18 cellular contexts compared by ENCODE assay signal in the genomic region with DNA sequence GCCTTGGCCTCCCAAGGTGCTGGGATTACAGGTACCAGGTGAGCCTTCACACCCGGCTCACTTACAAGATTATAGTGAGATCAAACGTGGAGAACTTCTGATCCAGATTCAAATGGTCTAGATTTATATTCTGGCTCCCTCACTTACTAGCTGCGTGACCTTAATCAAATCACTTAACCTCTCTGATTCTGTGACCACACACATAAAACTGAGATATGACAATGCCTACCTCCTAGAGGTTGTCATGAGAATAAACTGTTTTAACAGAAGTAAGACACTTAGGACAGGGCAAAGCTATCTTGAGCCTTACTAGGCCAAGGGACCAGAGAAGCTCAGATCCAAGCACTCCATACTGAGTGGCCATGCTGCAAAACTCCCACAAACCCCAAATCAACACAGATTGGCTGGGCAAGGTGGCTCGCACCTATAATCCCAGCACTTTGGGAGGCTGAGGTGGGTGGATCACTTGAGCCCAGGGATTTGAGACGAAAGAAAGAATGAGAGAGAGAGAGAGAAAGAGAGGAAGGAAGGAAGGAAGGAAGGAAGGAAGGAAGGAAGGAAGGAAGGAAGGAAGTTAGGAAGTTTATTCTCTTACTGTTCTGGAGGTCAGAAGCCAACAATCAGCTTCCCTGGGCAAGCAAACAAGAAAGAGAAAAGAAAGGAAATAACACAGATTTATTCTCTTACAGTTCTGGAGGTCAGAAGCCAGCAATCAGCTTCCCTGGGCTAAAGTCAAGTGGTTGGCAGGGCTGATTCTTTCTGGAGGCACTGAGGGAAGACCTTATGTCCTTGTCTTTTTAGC. TPM values are rescaled to one million over a fixed set of nuclear protein-coding genes. Genes with fewer than 3 reads are reported as not detected.
DNase-seq lines count a peak whose midpoint lies in the region; ATAC-seq, FAIRE-seq and TF ChIP-seq lines count a peak whose summit lies in the region.
"Had no signal": no experiment of that assay in that cellular context is flagged by ENCODE, and none has a peak within 500 bp of the region (broad histone marks: within the 10 kb centered on the region; RNA-seq: fewer than 3 reads in every experiment).

No MANE protein-coding gene starts in this region.

- POLR2A ChIA-PET in activated CD4-positive, alpha-beta T cell treated with anti-CD3 and anti-CD28 coated beads, Interleukin-2, amount 10 ng/mL, durations not matched to agents 7 days and 5 days (lab: Charles Lee): no interaction called here
- POLR2A ChIA-PET in activated CD8-positive, alpha-beta T cell treated with anti-CD3 and anti-CD28 coated beads for 36 hours (lab: Charles Lee): interaction anchor here (0.9 to 1.1 kb wide), 3 partner anchors 30 to 53 kb away, joined by 3 read pairs; no protein-coding TSS in a partner anchor

- no peak overlapping the region for H2AFZ ChIP-seq in Loucy (ENCODE audit: low read length)
- H2AFZ ChIP-seq: PC-9 had no signal

- CTCF ChIA-PET in activated CD4-positive, alpha-beta T cell treated with anti-CD3 and anti-CD28 coated beads, Interleukin-2, amount 10 ng/mL, durations not matched to agents 7 days and 5 days (lab: Charles Lee): interaction anchor here (0.5 to 1.4 kb wide), 4 partner anchors 17 to 458 kb away, joined by 3 read pairs; a partner anchor contains a TSS
- CTCF ChIA-PET in activated CD8-positive, alpha-beta T cell treated with anti-CD3 and anti-CD28 coated beads for 36 hours (lab: Charles Lee): interaction anchor here (0.6 to 4.4 kb wide), 4 partner anchors 16 to 205 kb away, joined by 4 to 28 read pairs (median 10); a partner anchor contains a TSS

- no peak overlapping the region for H3K9ac ChIP-seq in Loucy (ENCODE audit: low read depth, low read length, poor library complexity, severe bottlenecking)

- ATAC-seq in activated CD8-positive, alpha-beta T cell treated with anti-CD3 and anti-CD28 coated beads for 36 hours: peak; percentile 46
- no peak for ATAC-seq in HG03571 (IDR thresholded peaks at IDR 0.05; ENCODE audit: unreplicated experiment)
- ATAC-seq: gastroesophageal sphincter, lower lobe of right lung, right cardiac atrium, upper lobe of right lung had no signal

- no peak for DNase-seq in activated CD4-positive, alpha-beta T cell treated with anti-CD3 and anti-CD28 coated beads, Interleukin-2, amount 10 ng/mL, durations not matched to agents 7 days and 5 days
- DNase-seq in activated CD4-positive, alpha-beta T cell treated with anti-CD3 and anti-CD28 coated beads for 48 hours: no peak
- no peak for DNase-seq in activated CD8-positive, alpha-beta T cell treated with anti-CD3 and anti-CD28 coated beads for 36 hours
- DNase-seq in spleen (no peak), HUDEP-2 (lab: John Stamatoyannopoulos, UW; ENCODE audit: unreplicated experiment in 76 of 76) (no peak), RCC 7860 (ENCODE audit: low spot score) (no peak)
- DNase-seq: activated CD4-positive, alpha-beta T cell treated with anti-CD3 and anti-CD28 coated beads for 1 hour; lower lobe of right lung; NCI-H1436 treated with DMSO at 0.1 percent for 48 hours; NCI-H446 treated with DMSO at 0.1 percent for 48 hours; PC-9; right cardiac atrium; upper lobe of right lung had no signal

- H3K79me2 ChIP-seq in Loucy (ENCODE audit: insufficient read depth, low read length): no peaks in the 10 kb centered on the region

- peaks cover 51% of the 10 kb centered on the region for H3K4me1 Mint-ChIP-seq in activated CD4-positive, alpha-beta T cell treated with anti-CD3 and anti-CD28 coated beads, Interleukin-2, amount 10 ng/mL, durations not matched to agents 7 days and 5 days
- H3K4me1 Mint-ChIP-seq in activated CD8-positive, alpha-beta T cell treated with anti-CD3 and anti-CD28 coated beads for 36 hours (ENCODE audit: low read depth): peaks cover 42% of the 10 kb centered on the region

- no peaks in the 10 kb centered on the region for H3K9me3 Mint-ChIP-seq in activated CD4-positive, alpha-beta T cell treated with anti-CD3 and anti-CD28 coated beads, Interleukin-2, amount 10 ng/mL, durations not matched to agents 7 days and 5 days
- no peaks in the 10 kb centered on the region for H3K9me3 Mint-ChIP-seq in activated CD8-positive, alpha-beta T cell treated with anti-CD3 and anti-CD28 coated beads for 36 hours
- H3K9me3 Mint-ChIP-seq: IgD-negative memory B cell had no signal

- TF ChIP-seq CTCF in Loucy (conservative IDR thresholded peaks at IDR 0.05; ENCODE audit: low read length) (peak; percentile 21; the same call in 1 of the 2 replicates), spleen (IDR thresholded peaks at IDR 0.05 in 8 of 11, conservative IDR thresholded peaks at IDR 0.05 in 3 of 11) (no peak)
- no peak for TF ChIP-seq CTCF in activated CD8-positive, alpha-beta T cell treated with anti-CD3 and anti-CD28 coated beads for 36 hours (IDR thresholded peaks at IDR 0.05)

- H3K4me1 ChIP-seq in Loucy (ENCODE audit: insufficient read depth, low read length, poor library complexity, severe bottlenecking) (peaks cover 13% of the 10 kb centered on the region), spleen (peaks cover 19 to 70% (median 51%) of the 10 kb centered on the region in 6 donors)
- H3K4me1 ChIP-seq: gastroesophageal sphincter, upper lobe of right lung had no signal

- H3K4me3 ChIP-seq in Loucy (ENCODE audit: low read length, poor library complexity, severe bottlenecking): no peak overlapping the region
- no peak overlapping the region for H3K4me3 ChIP-seq in spleen
- H3K4me3 ChIP-seq: gastroesophageal sphincter, lower lobe of right lung, PC-9, upper lobe of right lung had no signal

- H3K27me3 ChIP-seq in Loucy (ENCODE audit: insufficient read depth, low read length, poor library complexity, severe bottlenecking) (no peaks in the 10 kb centered on the region), spleen (replicated peaks in 1 of 7) (no peaks in the 10 kb centered on the region)
- H3K27me3 ChIP-seq: upper lobe of right lung had no signal

- peak overlapping the region; percentile 55 for H3K4me2 ChIP-seq in Loucy (ENCODE audit: low read depth, low read length, poor library complexity, severe bottlenecking)
- H3K4me2 ChIP-seq: PC-9 had no signal

- no peak for TF ChIP-seq POLR2A in spleen (IDR thresholded peaks at IDR 0.05)

- intact Hi-C loops in activated CD8-positive, alpha-beta T cell treated with anti-CD3 and anti-CD28 coated beads for 36 hours (cut with micrococcal nuclease): no loop called here
- intact Hi-C loops in spleen (cut with DNase I; ENCODE audit: low total_unique reads): no loop called here

- H3K36me3 ChIP-seq in Loucy (ENCODE audit: insufficient read depth, low read length): no peaks in the 10 kb centered on the region
- H3K36me3 ChIP-seq in spleen: no peaks in the 10 kb centered on the region
- H3K36me3 ChIP-seq: gastroesophageal sphincter, lower lobe of right lung, upper lobe of right lung had no signal

- no peaks in the 10 kb centered on the region for H3F3A ChIP-seq in Loucy (ENCODE audit: low read depth)

- no peaks in the 10 kb centered on the region for H3K36me3 Mint-ChIP-seq in activated CD4-positive, alpha-beta T cell treated with anti-CD3 and anti-CD28 coated beads, Interleukin-2, amount 10 ng/mL, durations not matched to agents 7 days and 5 days (ENCODE audit: low read depth)
- no peaks in the 10 kb centered on the region for H3K36me3 Mint-ChIP-seq in activated CD8-positive, alpha-beta T cell treated with anti-CD3 and anti-CD28 coated beads for 36 hours (ENCODE audit: low read depth)
- H3K36me3 Mint-ChIP-seq: IgD-negative memory B cell had no signal

- no peaks in the 10 kb centered on the region for H3K9me2 ChIP-seq in Loucy (replicated peaks; ENCODE audit: low read depth, low read length)

- peak overlapping the region in 6 of 8 donors; percentile 51 to 75 (median 68) for H3K27ac ChIP-seq in spleen
- H3K27ac ChIP-seq: gastroesophageal sphincter, lower lobe of right lung, PC-9, upper lobe of right lung had no signal

- H3K4me3 Mint-ChIP-seq in activated CD4-positive, alpha-beta T cell treated with anti-CD3 and anti-CD28 coated beads, Interleukin-2, amount 10 ng/mL, durations not matched to agents 7 days and 5 days: no peak overlapping the region
- peak overlapping the region; percentile 24 for H3K4me3 Mint-ChIP-seq in activated CD8-positive, alpha-beta T cell treated with anti-CD3 and anti-CD28 coated beads for 36 hours

- no peaks in the 10 kb centered on the region for H4K20me1 ChIP-seq in Loucy (ENCODE audit: insufficient read depth, low read length, poor library complexity, severe bottlenecking)

- H3K9me3 ChIP-seq in Loucy (ENCODE audit: insufficient read depth, low read depth, low read length): no peaks in the 10 kb centered on the region
- H3K9me3 ChIP-seq in spleen: no peaks in the 10 kb centered on the region
- H3K9me3 ChIP-seq: gastroesophageal sphincter, lower lobe of right lung, upper lobe of right lung had no signal

- peak overlapping the region; percentile 68 for H3K27ac Mint-ChIP-seq in activated CD4-positive, alpha-beta T cell treated with anti-CD3 and anti-CD28 coated beads, Interleukin-2, amount 10 ng/mL, durations not matched to agents 7 days and 5 days
- H3K27ac Mint-ChIP-seq in activated CD8-positive, alpha-beta T cell treated with anti-CD3 and anti-CD28 coated beads for 36 hours: peak overlapping the region; percentile 13

- no peak for FAIRE-seq in RCC 7860 (lab: Jason Lieb, UNC)
- FAIRE-seq: A204.1 had no signal

- WGBS in spleen, 5 donors: 65 to 71% (median 69%) methylated on average over 5 of the region's 5 CpGs

- H3K27me3 Mint-ChIP-seq in activated CD4-positive, alpha-beta T cell treated with anti-CD3 and anti-CD28 coated beads, Interleukin-2, amount 10 ng/mL, durations not matched to agents 7 days and 5 days: no peaks in the 10 kb centered on the region
- no peaks in the 10 kb centered on the region for H3K27me3 Mint-ChIP-seq in activated CD8-positive, alpha-beta T cell treated with anti-CD3 and anti-CD28 coated beads for 36 hours

RNA-seq across cellular contexts. Expression of a gene that starts 46.1 kb away (rescaled TPM):
- total RNA-seq in activated CD4-positive, alpha-beta T cell treated with anti-CD3 and anti-CD28 coated beads, Interleukin-2, amount 10 ng/mL, durations not matched to agents 7 days and 5 days: 10 to 100 TPM; 15.7 to 19.7 TPM
- 10 to 100 TPM; 11.3 to 12.6 TPM for total RNA-seq in activated CD8-positive, alpha-beta T cell treated with anti-CD3 and anti-CD28 coated beads for 36 hours
- 10 to 100 TPM; 14.0 to 25.6 (median 17.9) TPM for total RNA-seq in spleen
- 10 to 100 TPM in 1 of 3 donors, 1 to 10 TPM in 2; 4.3 to 23.0 (median 8.4) TPM for polyA plus RNA-seq in spleen

RNA-seq across cellular contexts. Expression of a gene that starts 54.4 kb away (rescaled TPM):
- 10 to 100 TPM; 24.1 to 24.5 TPM for total RNA-seq in activated CD4-positive, alpha-beta T cell treated with anti-CD3 and anti-CD28 coated beads, Interleukin-2, amount 10 ng/mL, durations not matched to agents 7 days and 5 days
- 10 to 100 TPM; 12.9 to 13.3 TPM for total RNA-seq in activated CD8-positive, alpha-beta T cell treated with anti-CD3 and anti-CD28 coated beads for 36 hours
- 10 to 100 TPM; 24.5 to 52.5 (median 39.3) TPM for total RNA-seq in spleen
- 10 to 100 TPM; 18.1 to 19.1 (median 18.7) TPM for polyA plus RNA-seq in spleen
